8 cellular contexts compared by ENCODE assay signal in genomic region chr5:126422994-126423788, GRCh38. TPM values are rescaled to one million over a fixed set of nuclear protein-coding genes. Genes with fewer than 3 reads are reported as not detected.
DNase-seq lines count a peak whose midpoint lies in the region; ATAC-seq and TF ChIP-seq lines count a peak whose summit lies in the region.

TSS of gene GRAMD2B (plus strand) at chr5:126423409. CDS start at chr5:126423607, 198 bp downstream.

- peak in 1 of 3 donors; percentile 50 for TF ChIP-seq POLR2A in spleen (IDR thresholded peaks at IDR 0.05)

- 0 to 1% (median 1%) methylated on average over 37 to 44 of the region's 44 CpGs for WGBS in spleen, 5 donors

- H3K27ac ChIP-seq in spleen: peak within 1 kb of the TSS; percentile 82 to 91 (median 86)

- peaks cover 0 to 39% (median 16%) of the 10 kb centered on the region in 6 donors for H3K4me1 ChIP-seq in spleen

- TF ChIP-seq CTCF in GM12875 (IDR thresholded peaks at IDR 0.05; ENCODE audit: borderline replicate concordance, insufficient read depth, low read depth, low read length): no peak
- TF ChIP-seq CTCF in spleen (IDR thresholded peaks at IDR 0.05 in 8 of 11, conservative IDR thresholded peaks at IDR 0.05 in 3 of 11): no peak

- H3K27me3 ChIP-seq in spleen (replicated peaks in 1 of 7): no peaks in the 10 kb centered on the region

- H3K4me3 ChIP-seq in GM12875 (ENCODE audit: low read depth, low read length): peak within 1 kb of the TSS; percentile 71
- peak within 1 kb of the TSS; percentile 49 to 79 (median 64) for H3K4me3 ChIP-seq in spleen

- no peaks in the 10 kb centered on the region for H3K9me3 ChIP-seq in spleen

- peak; percentile 87 for ATAC-seq in HG02642 (IDR thresholded peaks at IDR 0.05; ENCODE audit: poor library complexity, unreplicated experiment)

- H3K36me3 ChIP-seq in spleen: peaks cover 0 to 5% (median 0%) of the 10 kb centered on the region in 6 donors

- DNase-seq in NCI-H1436 treated with DMSO at 0.1 percent for 48 hours (lab: John Stamatoyannopoulos, UW) (peak; percentile 57), iris pigment epithelial cell (ENCODE audit: low read depth) (peak; percentile 94), spleen (peak; percentile 91), NCI-H1694 treated with DMSO at 0.1 percent for 48 hours (lab: John Stamatoyannopoulos, UW) (no peak)
- peak; percentile 44 for DNase-seq in activated CD4-positive, CD25-positive, alpha-beta regulatory T cell treated with anti-CD3 and anti-CD28 coated beads, Interleukin-2, amount 50 U/mL, for 16 hours (ENCODE audit: low read depth, low spot score)
- peak; percentile 73 for DNase-seq in central memory CD4-positive, alpha-beta T cell

- intact Hi-C loops in spleen (cut with DNase I; ENCODE audit: low total_unique reads): no loop called here

RNA-seq across cellular contexts. Expression of gene GRAMD2B, which starts in this region (rescaled TPM):
- 10 to 100 TPM in 5 of 7 donors, 1 to 10 TPM in 2; 5.3 to 28.7 (median 12.1) TPM for total RNA-seq in spleen
- 1 to 10 TPM; 3.0 to 4.5 (median 3.6) TPM for polyA plus RNA-seq in spleen
